17 cellular contexts compared by ENCODE assay signal in the genomic region with DNA sequence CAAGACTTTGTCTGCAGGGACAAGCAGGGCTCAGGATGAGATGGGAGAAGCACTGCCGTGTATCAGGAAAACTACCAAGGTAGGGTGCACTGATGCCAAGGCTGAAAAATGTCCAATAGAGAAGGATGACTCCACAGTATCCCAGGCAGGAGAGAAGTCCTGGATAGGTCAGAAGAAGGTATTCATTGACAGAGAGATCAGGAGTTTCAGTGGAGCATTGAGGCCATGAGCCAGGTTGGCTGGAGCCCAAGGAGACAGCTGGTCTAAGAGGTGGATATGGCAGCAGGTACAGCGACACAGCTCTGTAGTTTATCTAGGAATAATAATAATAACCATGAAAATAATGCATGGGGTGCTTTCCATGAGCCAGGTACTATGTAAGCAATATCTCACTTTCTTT.
A peak's percentile ranks its signal among the peaks of the same experiment; 100 is the strongest.
DNase-seq lines count a peak whose midpoint lies in the region; FAIRE-seq and TF ChIP-seq lines count a peak whose summit lies in the region.
"Had no signal": no experiment of that assay in that cellular context is flagged by ENCODE, and none has a peak within 500 bp of the region (broad histone marks: within the 10 kb centered on the region; RNA-seq: fewer than 3 reads in every experiment).

No MANE protein-coding gene starts in this region.

- TF ChIP-seq EP300 in H1 (IDR thresholded peaks at IDR 0.05; ENCODE audit: borderline replicate concordance in 1 of 2, low read depth in 2 of 2, low read length in 2 of 2), result no peak

- POLR2A ChIA-PET in H1 (lab: Charles Lee; ENCODE audit: partially characterized antibody), result no interaction called here

- no peaks in the 10 kb centered on the region for H3K23me2 ChIP-seq in H1 (ENCODE audit: low read depth, low read length)

- no peak overlapping the region for H3K23ac ChIP-seq in H1 (ENCODE audit: insufficient read length)

- DNase-seq in DMS 273 treated with DMSO at 0.1 percent for 48 hours (lab: John Stamatoyannopoulos, UW) (peak; percentile 25), NCI-H1694 (lab: John Stamatoyannopoulos, UW) (peak; percentile 40), NCI-H69 (lab: John Stamatoyannopoulos, UW) (peak; percentile 43), H1 (ENCODE audit: low read depth in 1 of 2, low spot score in 2 of 2) (no peak), colonic mucosa (no peak), LoVo (ENCODE audit: low spot score) (no peak), HuH-7.5 (ENCODE audit: low spot score) (no peak)
- DNase-seq: Calu3; CD8-positive, alpha-beta T cell; GDM1; H7; HFFc6 had no signal

- no peak overlapping the region for H3K18ac ChIP-seq in H1 (ENCODE audit: extremely low read depth, low read length)

- H3K79me1 ChIP-seq in H1 (ENCODE audit: low read depth, low read length), result no peaks in the 10 kb centered on the region

- H3K9ac ChIP-seq in H1 (replicated peaks in 1 of 4; ENCODE audit: extremely low read depth in 1 of 4, low read depth in 3 of 4, low read length in 3 of 4) (no peak overlapping the region), colonic mucosa (ENCODE audit: low read depth in 2 of 2, low read length in 2 of 2) (no peak overlapping the region)
- H3K9ac ChIP-seq: BLaER1 treated with 17β-estradiol and CSF1 and Interleukin-3, amounts not matched to agents 10 nM and 100 nM had no signal

- H3K4me2 ChIP-seq in H1 (ENCODE audit: insufficient read depth in 1 of 2, low read depth in 2 of 2, low read length in 2 of 2), result no peak overlapping the region
- H3K4me2 ChIP-seq: BLaER1 treated with 17β-estradiol and CSF1 and Interleukin-3, amounts not matched to agents 10 nM and 100 nM; GM23338 had no signal

- H4K91ac ChIP-seq in H1 (replicated peaks; ENCODE audit: insufficient read length, low read length), result no peak overlapping the region

- TF ChIP-seq RAD21 in H1 (IDR thresholded peaks at IDR 0.05 in 1 of 2, conservative IDR thresholded peaks at IDR 0.05 in 1 of 2; ENCODE audit: low read depth in 2 of 2, low read length in 2 of 2), result no peak

- no peak overlapping the region for H2BK12ac ChIP-seq in H1 (ENCODE audit: low read depth, low read length)

- no peak overlapping the region for H3K56ac ChIP-seq in H1 (replicated peaks; ENCODE audit: insufficient read length, low read depth, low read length)

- H3K14ac ChIP-seq in H1 (ENCODE audit: insufficient read length), result no peak overlapping the region

- H4K5ac ChIP-seq in H1 (ENCODE audit: insufficient read length, low read depth, low read length), result no peak overlapping the region

- H3K27ac ChIP-seq in H1 (ENCODE audit: low read depth, low read length), result no peak overlapping the region
- H3K27ac ChIP-seq in colonic mucosa, result no peak overlapping the region
- H3K27ac ChIP-seq: BLaER1 treated with 17β-estradiol and CSF1 and Interleukin-3, amounts not matched to agents 10 nM and 100 nM; HL-60 had no signal

- no peaks in the 10 kb centered on the region for H3K27me3 ChIP-seq in H1 (replicated peaks in 1 of 4; ENCODE audit: control insufficient read depth in 3 of 4, extremely low read depth in 1 of 4, insufficient read depth in 3 of 4, low read length in 3 of 4)
- no peaks in the 10 kb centered on the region for H3K27me3 ChIP-seq in colonic mucosa
- H3K27me3 ChIP-seq: BLaER1 treated with 17β-estradiol and CSF1 and Interleukin-3, amounts not matched to agents 10 nM and 100 nM had no signal

- H2BK120ac ChIP-seq in H1 (replicated peaks; ENCODE audit: low read depth, low read length), result no peak overlapping the region

- H2BK15ac ChIP-seq in H1 (ENCODE audit: low read length), result peak overlapping the region; percentile 65; the same call in 1 of the 2 replicates

- no peak overlapping the region for H2AFZ ChIP-seq in H1 (ENCODE audit: low read length)
- H2AFZ ChIP-seq: GM23338 had no signal

- intact Hi-C loops in colonic mucosa (cut with DNase I), result no loop called here

- no peak overlapping the region for H2BK5ac ChIP-seq in H1 (ENCODE audit: low read depth, low read length)

- no peak overlapping the region for H2BK20ac ChIP-seq in H1 (ENCODE audit: low read length)

- TF ChIP-seq CTCF in H1 (IDR thresholded peaks at IDR 0.05; ENCODE audit: control extremely low read depth in 1 of 3, insufficient read depth in 1 of 3, low read depth in 1 of 3, low read length in 3 of 3) (no peak), colonic mucosa (IDR thresholded peaks at IDR 0.05) (no peak)

- FAIRE-seq in H1 (lab: Jason Lieb, UNC), result no peak
- FAIRE-seq: GM12892, GM18507 had no signal

- 86% methylated on average over 2 of the region's 2 CpGs; no CpG with 5 or more reads in 1 of the 2 experiments for WGBS in H1 (ENCODE audit: extremely low coverage in 1 of 2, insufficient coverage in 1 of 2, insufficient read length in 1 of 2, insufficient replicate concordance in 2 of 2, low coverage in 1 of 2, low lambda C conversion rate in 2 of 2, missing lambda C conversion rate in 1 of 2), 2 experiments

- CTCF ChIA-PET in H1 (lab: Charles Lee; ENCODE audit: partially characterized antibody), result no interaction called here

- H3K9me3 ChIP-seq in H1 (ENCODE audit: insufficient read depth in 2 of 2, low read depth in 1 of 2, low read length in 1 of 2) (peaks cover 3 to 5% of the 10 kb centered on the region in 2 experiments; a peak in 1 of 4 replicates), colonic mucosa (no peaks in the 10 kb centered on the region)

- H3K36me3 ChIP-seq in H1 (ENCODE audit: control insufficient read depth in 2 of 4, insufficient read depth in 4 of 4, low read length in 3 of 4), result 0 out of 8 replicates have a peak, but pooled peaks cover 0 to 4% (median 0%) of the 10 kb centered on the region in 4 experiments
- no peaks in the 10 kb centered on the region for H3K36me3 ChIP-seq in colonic mucosa
- H3K36me3 ChIP-seq: BLaER1 treated with 17β-estradiol and CSF1 and Interleukin-3, amounts not matched to agents 10 nM and 100 nM had no signal

- H4K8ac ChIP-seq in H1 (ENCODE audit: extremely low read depth, insufficient read depth, low read length), result no peak overlapping the region

- H3K4me1 ChIP-seq in H1 (replicated peaks in 1 of 4; ENCODE audit: control insufficient read depth in 3 of 4, insufficient read depth in 4 of 4, low read length in 3 of 4) (peaks cover 0 to 12% (median 4%) of the 10 kb centered on the region in 4 experiments; a peak in 6 of 7 replicates), colonic mucosa (no peaks in the 10 kb centered on the region)
- H3K4me1 ChIP-seq: BLaER1 treated with 17β-estradiol and CSF1 and Interleukin-3, amounts not matched to agents 10 nM and 100 nM had no signal

- H3K79me2 ChIP-seq in H1 (ENCODE audit: control insufficient read depth in 1 of 2, insufficient read depth in 2 of 2, low read length in 2 of 2), result no peaks in the 10 kb centered on the region

- H3K4me3 ChIP-seq in H1 (ENCODE audit: extremely low read depth in 1 of 4, insufficient read depth in 2 of 4, low read depth in 3 of 4, low read length in 4 of 4) (no peak overlapping the region), colonic mucosa (no peak overlapping the region)
- H3K4me3 ChIP-seq: BLaER1 treated with 17β-estradiol and CSF1 and Interleukin-3, amounts not matched to agents 10 nM and 100 nM; GM23338 had no signal

- H2AK5ac ChIP-seq in H1 (ENCODE audit: low read depth, low read length), result no peak overlapping the region

- no peak for TF ChIP-seq POLR2A in H1 (IDR thresholded peaks at IDR 0.05; ENCODE audit: control extremely low read depth in 1 of 2, low read depth in 2 of 2, low read length in 2 of 2)

- H4K20me1 ChIP-seq in H1 (replicated peaks in 1 of 2; ENCODE audit: control insufficient read depth in 1 of 2, insufficient read depth in 2 of 2, low read length in 2 of 2), result no peaks in the 10 kb centered on the region
- H4K20me1 ChIP-seq: BLaER1 treated with 17β-estradiol and CSF1 and Interleukin-3, amounts not matched to agents 10 nM and 100 nM had no signal

- no peak overlapping the region for H3K4ac ChIP-seq in H1 (replicated peaks; ENCODE audit: insufficient read length, low read depth, low read length)

TF ChIP-seq in H1, 55 proteins besides CTCF, POLR2A, EP300 and RAD21:
- TF ChIP-seq ATF3 (IDR thresholded peaks at IDR 0.05; ENCODE audit: insufficient read depth, low read depth, low read length), result no peak
- no peak for TF ChIP-seq SIN3A (conservative IDR thresholded peaks at IDR 0.05 in 1 of 2, IDR thresholded peaks at IDR 0.05 in 1 of 2; ENCODE audit: low read depth in 1 of 2, low read length in 2 of 2)
- no peak for TF ChIP-seq NRF1 (IDR thresholded peaks at IDR 0.05; ENCODE audit: low read depth, low read length)
- TF ChIP-seq ZNF274 (IDR thresholded peaks at IDR 0.05; ENCODE audit: borderline replicate concordance, extremely low read depth, low read length), result no peak
- no peak for TF ChIP-seq CREB1 (IDR thresholded peaks at IDR 0.05)
- no peak for TF ChIP-seq BACH1 (IDR thresholded peaks at IDR 0.05; ENCODE audit: low read length)
- no peak for TF ChIP-seq NANOG (IDR thresholded peaks at IDR 0.05; ENCODE audit: insufficient read depth, low read depth, low read length, poor library complexity, severe bottlenecking)
- TF ChIP-seq SIRT6 (IDR thresholded peaks at IDR 0.05; ENCODE audit: low read length), result no peak
- TF ChIP-seq FOSL1 (IDR thresholded peaks at IDR 0.05; ENCODE audit: insufficient read depth, low read depth, low read length), result no peak
- no peak for TF ChIP-seq CTBP2 (IDR thresholded peaks at IDR 0.05; ENCODE audit: borderline replicate concordance, insufficient read depth, insufficient read length, low read length)
- no peak for TF ChIP-seq TCF12 (IDR thresholded peaks at IDR 0.05; ENCODE audit: low read depth, low read length)
- TF ChIP-seq JUN (IDR thresholded peaks at IDR 0.05; ENCODE audit: low read depth, low read length), result no peak
- TF ChIP-seq SIX5 (IDR thresholded peaks at IDR 0.05; ENCODE audit: low read depth, low read length), result no peak
- TF ChIP-seq CEBPB (IDR thresholded peaks at IDR 0.05; ENCODE audit: low read depth, low read length), result no peak
- TF ChIP-seq MAX (IDR thresholded peaks at IDR 0.05), result no peak
- TF ChIP-seq SAP30 (IDR thresholded peaks at IDR 0.05; ENCODE audit: insufficient read depth, insufficient replicate concordance, low read length), result no peak
- TF ChIP-seq JUND (IDR thresholded peaks at IDR 0.05; ENCODE audit: low read length), result no peak
- no peak for TF ChIP-seq SP1 (IDR thresholded peaks at IDR 0.05; ENCODE audit: low read depth, low read length)
- no peak for TF ChIP-seq TBP (IDR thresholded peaks at IDR 0.05; ENCODE audit: low read depth, low read length)

Comparison
In these comparisons a context has a peak if more than half of its experiments do, and no peak if none do; other contexts are left out.
1. DNase-seq: peak in DMS 273 treated with DMSO at 0.1 percent for 48 hours (single experiment), NCI-H1694 (single experiment) and NCI-H69 (single experiment); none in H1 (0 of 2), colonic mucosa (single experiment), LoVo (single experiment) and HuH-7.5 (single experiment).